ENCODE assay signal across 9 cellular contexts in genomic region chr17:43779145-43780125, GRCh38. TPM values are rescaled to one million over a fixed set of nuclear protein-coding genes. Genes with fewer than 3 reads are reported as not detected.
DNase-seq lines count a peak whose midpoint lies in the region; FAIRE-seq and TF ChIP-seq lines count a peak whose summit lies in the region.
"Had no signal": no experiment of that assay in that cellular context is flagged by ENCODE, and none has a peak within 500 bp of the region (broad histone marks: within the 10 kb centered on the region; RNA-seq: fewer than 3 reads in every experiment).

No MANE protein-coding gene starts in this region.

- TF ChIP-seq RAD21 in Ishikawa (IDR thresholded peaks at IDR 0.05; ENCODE audit: low read depth): 0 out of 2 replicates have a peak, but pooled peaks have one; percentile 11

- no peaks in the 10 kb centered on the region for H3K36me3 Mint-ChIP-seq in glutamatergic neuron (ENCODE audit: unreplicated experiment)

- H3K9me3 ChIP-seq in prostate gland: no peaks in the 10 kb centered on the region

- peaks cover 12% of the 10 kb centered on the region for H3K4me1 Mint-ChIP-seq in glutamatergic neuron (ENCODE audit: low read depth, unreplicated experiment)

- H3K4me3 Mint-ChIP-seq in glutamatergic neuron (ENCODE audit: unreplicated experiment): peak overlapping the region; percentile 85

- peaks cover 1% of the 10 kb centered on the region for H3K27me3 Mint-ChIP-seq in glutamatergic neuron (ENCODE audit: unreplicated experiment)

- peak overlapping the region; percentile 90 for H3K27ac Mint-ChIP-seq in glutamatergic neuron (ENCODE audit: unreplicated experiment)

- peak; percentile 65 for DNase-seq in glutamatergic neuron
- DNase-seq in prostate gland (ENCODE audit: low spot score): no peak
- no peak for DNase-seq in activated gamma-delta T cell (lab: John Stamatoyannopoulos, UW)
- DNase-seq in H54 (ENCODE audit: insufficient read length, low spot score): no peak
- no peak for DNase-seq in NCI-H2196 treated with DMSO at 0.1 percent for 48 hours (lab: John Stamatoyannopoulos, UW; ENCODE audit: unreplicated experiment)

- H3K4me3 ChIP-seq in prostate gland: peak overlapping the region; percentile 98 to 100

- H3K9me3 Mint-ChIP-seq in glutamatergic neuron (ENCODE audit: unreplicated experiment): peaks cover 7% of the 10 kb centered on the region

- 8% methylated on average over 23 of the region's 26 CpGs for WGBS in prostate gland

- intact Hi-C loops in prostate gland (cut with DNase I): loop anchor here (5.0 to 10.0 kb wide), 3 partner anchors 53 to 375 kb away; partner anchors contain the start of genes CD300LG and MPP3

- peaks cover 6% of the 10 kb centered on the region for H3K4me1 ChIP-seq in prostate gland (replicated peaks)

- no peaks in the 10 kb centered on the region for H3K36me3 ChIP-seq in prostate gland

- TF ChIP-seq CTCF in GM12873 (IDR thresholded peaks at IDR 0.05; ENCODE audit: insufficient read depth, low read depth, low read length, missing control alignments) (peak; percentile 12), VCaP (conservative IDR thresholded peaks at IDR 0.05) (peak; percentile 29; the same call in 1 of the 2 replicates), glutamatergic neuron (IDR thresholded peaks at IDR 0.05; ENCODE audit: partially characterized antibody, unreplicated experiment) (peak; percentile 6), prostate gland (IDR thresholded peaks at IDR 0.05) (peak in 1 of 4 experiments; percentile 23)

- no peak for TF ChIP-seq EP300 in Ishikawa (IDR thresholded peaks at IDR 0.05; ENCODE audit: borderline replicate concordance)

- no peak for FAIRE-seq in H54 (lab: Jason Lieb, UNC)

- peak overlapping the region; percentile 95 for H3K27ac ChIP-seq in VCaP
- H3K27ac ChIP-seq in prostate gland: peak overlapping the region; percentile 100

- H3K27me3 ChIP-seq in prostate gland (replicated peaks; ENCODE audit: insufficient read depth): no peaks in the 10 kb centered on the region

- TF ChIP-seq POLR2A in prostate gland (IDR thresholded peaks at IDR 0.05) (no peak), H54 (IDR thresholded peaks at IDR 0.05; ENCODE audit: low read depth, low read length) (no peak)

TF ChIP-seq in Ishikawa, 13 proteins besides CTCF, POLR2A, EP300 and RAD21:
- TF ChIP-seq MAX (IDR thresholded peaks at IDR 0.05): no peak
TF ChIP-seq in Ishikawa: peak in this region for 0.

RNA-seq across cellular contexts. Expression of gene DUSP3, which starts 0.7 kb away (rescaled TPM):
- total RNA-seq in glutamatergic neuron (ENCODE audit: unreplicated experiment): 54.6 TPM
- 10 to 100 TPM; 62.4 to 78.9 TPM for total RNA-seq in prostate gland

RNA-seq across cellular contexts. Expression of gene CFAP97D1, which starts 0.8 kb away (rescaled TPM):
- total RNA-seq in glutamatergic neuron (ENCODE audit: unreplicated experiment) (not detected), prostate gland (1 to 10 TPM in 1 of 2 donors, not detected in 1; 1.1 TPM)

RNA-seq across cellular contexts. Expression of gene SOST, which starts 20.8 kb away (rescaled TPM):
- total RNA-seq in glutamatergic neuron (ENCODE audit: unreplicated experiment): not detected
- total RNA-seq in prostate gland: under 1 TPM in 1 of 2 donors, not detected in 1; 0.18 TPM
- total RNA-seq: subcutaneous adipose tissue had no signal

RNA-seq across cellular contexts. Expression of gene MPP3, which starts 53.5 kb away (rescaled TPM):
- total RNA-seq in glutamatergic neuron (ENCODE audit: unreplicated experiment) (22.9 TPM), prostate gland (10 to 100 TPM in 1 of 2 donors, 1 to 10 TPM in 1; 4.4 to 16.4 TPM)
